In genomic region chr5:74946471-74946870, GRCh38 we compare ENCODE assay signal across 16 cellular contexts.
DNase-seq lines count a peak whose midpoint lies in the region; ATAC-seq and TF ChIP-seq lines count a peak whose summit lies in the region.
"Had no signal": no experiment of that assay in that cellular context is flagged by ENCODE, and none has a peak within 500 bp of the region (broad histone marks: within the 10 kb centered on the region; RNA-seq: fewer than 3 reads in every experiment).

No MANE protein-coding gene starts in this region.

- H2AK5ac ChIP-seq in IMR-90 (ENCODE audit: low read depth, low read length) = peak overlapping the region; percentile 70; the same call in 1 of the 2 replicates

- H3K9ac ChIP-seq in IMR-90 (ENCODE audit: low read depth, low read length) = no peak overlapping the region
- H3K9ac ChIP-seq: BLaER1, GM23248 had no signal

- H3K4me3 Mint-ChIP-seq in glutamatergic neuron (ENCODE audit: unreplicated experiment) = no peak overlapping the region
- H3K4me3 Mint-ChIP-seq in natural killer cell = no peak overlapping the region
- H3K4me3 Mint-ChIP-seq in Caco-2 (ENCODE audit: unreplicated experiment) = no peak overlapping the region
- H3K4me3 Mint-ChIP-seq: CD8-positive, alpha-beta T cell had no signal

- H3K36me3 Mint-ChIP-seq in glutamatergic neuron (ENCODE audit: unreplicated experiment) (no peaks in the 10 kb centered on the region), natural killer cell (no peaks in the 10 kb centered on the region), Caco-2 (ENCODE audit: insufficient read depth, unreplicated experiment) (peaks cover 7% of the 10 kb centered on the region)
- H3K36me3 Mint-ChIP-seq: CD8-positive, alpha-beta T cell had no signal

- TF ChIP-seq POLR2A in IMR-90 (IDR thresholded peaks at IDR 0.05; ENCODE audit: low read depth, low read length) = no peak

- H4K5ac ChIP-seq in IMR-90 (ENCODE audit: low read depth, low read length) = no peak overlapping the region

- H3K56ac ChIP-seq in IMR-90 (ENCODE audit: extremely low read depth, insufficient read depth, low read length) = no peak overlapping the region

- H3K4me2 ChIP-seq in IMR-90 (ENCODE audit: low read depth, low read length) = no peak overlapping the region
- H3K4me2 ChIP-seq: BLaER1 had no signal

- no TSS peak for BruUV-seq in IMR-90 (replicated peaks; lab: Mats Ljungman, UMichigan)
- BruUV-seq in Caco-2 (replicated peaks; lab: Mats Ljungman, UMichigan) = no TSS peak

- H3K27ac Mint-ChIP-seq in glutamatergic neuron (ENCODE audit: unreplicated experiment) (peak overlapping the region; percentile 29), natural killer cell (no peak overlapping the region), Caco-2 (ENCODE audit: unreplicated experiment) (no peak overlapping the region)
- H3K27ac Mint-ChIP-seq: CD8-positive, alpha-beta T cell had no signal

- no peak overlapping the region for H2BK5ac ChIP-seq in IMR-90 (ENCODE audit: low read depth, low read length, poor library complexity, severe bottlenecking)

- H3K14ac ChIP-seq in IMR-90 (replicated peaks; ENCODE audit: low read depth, low read length) = no peak overlapping the region

- H2AFZ ChIP-seq in IMR-90 (replicated peaks; ENCODE audit: low read length, poor library complexity) = no peak overlapping the region
- H2AFZ ChIP-seq: GM23248 had no signal

- H3K9me3 ChIP-seq in IMR-90 (ENCODE audit: control insufficient read depth, insufficient read depth, low read length) = no peaks in the 10 kb centered on the region
- H3K9me3 ChIP-seq in Caco-2 = no peaks in the 10 kb centered on the region
- H3K9me3 ChIP-seq: BLaER1, HAP-1 had no signal

- peaks cover 17% of the 10 kb centered on the region for H3K4me1 ChIP-seq in IMR-90 (ENCODE audit: control insufficient read depth, insufficient read depth, low read length)
- H3K4me1 ChIP-seq in Caco-2 = peaks cover 70% of the 10 kb centered on the region
- H3K4me1 ChIP-seq: BLaER1, HAP-1 had no signal

- in situ Hi-C loops in IMR-90 (cut with MboI; ENCODE audit: low sequenced_read_pairs) = no loop called here

- CTCF ChIA-PET in IMR-90 (lab: Yijun Ruan, JAX) = no interaction called here
- CTCF ChIA-PET in Caco-2 (lab: Charles Lee) = no interaction called here

- no peak for ATAC-seq in IMR-90 (ENCODE audit: low read depth)
- no peak for ATAC-seq in natural killer cell
- ATAC-seq: CD8-positive, alpha-beta T cell had no signal

- no peaks in the 10 kb centered on the region for H3K27me3 ChIP-seq in IMR-90 (ENCODE audit: control insufficient read depth, insufficient read depth, low read length)
- no peaks in the 10 kb centered on the region for H3K27me3 ChIP-seq in Caco-2 (replicated peaks; ENCODE audit: control insufficient read depth, insufficient read depth, low read length)
- H3K27me3 ChIP-seq: BLaER1 had no signal

- peaks cover 12% of the 10 kb centered on the region for H3K9me1 ChIP-seq in IMR-90 (ENCODE audit: insufficient read depth, low read length)

- POLR2A ChIA-PET in IMR-90 (lab: Charles Lee; ENCODE audit: unreplicated experiment) (no interaction called here), Caco-2 (lab: Charles Lee) (no interaction called here)

- H3K27me3 Mint-ChIP-seq in glutamatergic neuron (ENCODE audit: unreplicated experiment) (no peaks in the 10 kb centered on the region), natural killer cell (ENCODE audit: low read depth in 2 of 2) (peaks cover 43 to 63% of the 10 kb centered on the region in 2 donors), Caco-2 (ENCODE audit: insufficient read depth, unreplicated experiment) (no peaks in the 10 kb centered on the region)

- no peaks in the 10 kb centered on the region for H4K20me1 ChIP-seq in IMR-90 (ENCODE audit: insufficient read depth, low read length)
- H4K20me1 ChIP-seq: BLaER1 had no signal

- H2BK120ac ChIP-seq in IMR-90 (ENCODE audit: low read depth, low read length) = peak overlapping the region; percentile 93; the same call in 1 of the 2 replicates

- no peak for TF ChIP-seq RAD21 in IMR-90 (IDR thresholded peaks at IDR 0.05; ENCODE audit: low read length)

- intact Hi-C loops in IMR-90 (cut with micrococcal nuclease) (loop anchor here (5.0 kb wide), 1 partner anchor 391 kb away; the partner anchor contains the start of gene HMGCR), natural killer cell (cut with micrococcal nuclease) (no loop called here), Caco-2 (cut with micrococcal nuclease; ENCODE audit: unreplicated experiment) (loop anchor here (10.0 kb wide), 2 partner anchors 208 to 388 kb away; partner anchors contain the start of gene HMGCR)

- no peak overlapping the region for H3K18ac ChIP-seq in IMR-90 (ENCODE audit: low read depth, low read length)

- DNase-seq in DMS53 treated with DMSO at 0.1 percent for 48 hours (lab: John Stamatoyannopoulos, UW; ENCODE audit: unreplicated experiment) (peak; percentile 3), IMR-90 (no peak), glutamatergic neuron (no peak), renal cortical epithelial cell (ENCODE audit: low read depth) (peak; percentile 48), natural killer cell (no peak), Caco-2 (no peak), NCI-H1417 treated with DMSO at 0.1 percent for 48 hours (lab: John Stamatoyannopoulos, UW) (no peak)
- DNase-seq in activated T-cell treated with anti-CD3 and anti-CD28 coated beads, Interleukin-2, amount 50 U/mL, for 48 hours = no peak
- DNase-seq: 8988T; CD8-positive, alpha-beta T cell; DMS 273 treated with DMSO at 0.1 percent for 48 hours; DMS79; GM23248; KG1 had no signal

- peaks cover 16% of the 10 kb centered on the region for H3K4me1 Mint-ChIP-seq in glutamatergic neuron (ENCODE audit: low read depth, unreplicated experiment)
- no peaks in the 10 kb centered on the region for H3K4me1 Mint-ChIP-seq in natural killer cell
- H3K4me1 Mint-ChIP-seq in Caco-2 (ENCODE audit: low read depth, unreplicated experiment) = peaks cover 58% of the 10 kb centered on the region

- H3K36me3 ChIP-seq in IMR-90 (ENCODE audit: control insufficient read depth, insufficient read depth, low read length) = no peaks in the 10 kb centered on the region
- no peaks in the 10 kb centered on the region for H3K36me3 ChIP-seq in Caco-2 (ENCODE audit: control insufficient read depth, insufficient read depth, low read length)
- H3K36me3 ChIP-seq: BLaER1, HAP-1 had no signal

- no peak overlapping the region for H3K23ac ChIP-seq in IMR-90 (ENCODE audit: low read depth, low read length)

- H3K79me1 ChIP-seq in IMR-90 (ENCODE audit: low read depth in 1 of 2, low read length in 2 of 2) = peaks cover 0 to 13% of the 10 kb centered on the region in 2 experiments; a peak in 2 of 4 replicates

- H3K4me3 ChIP-seq in IMR-90 (ENCODE audit: insufficient read depth, low read depth, low read length) (no peak overlapping the region), Caco-2 (ENCODE audit: low read depth, low read length) (no peak overlapping the region)
- H3K4me3 ChIP-seq: BLaER1, GM23248, HAP-1 had no signal

- H3K4ac ChIP-seq in IMR-90 (ENCODE audit: low read depth, low read length) = peak overlapping the region; percentile 37; the same call in 1 of the 2 replicates

- no CpG with 5 or more reads among the region's 4 CpGs for WGBS in IMR-90 (ENCODE audit: extremely low coverage in 2 of 2, insufficient read length in 1 of 2), 2 experiments

- no peak overlapping the region for H4K8ac ChIP-seq in IMR-90 (ENCODE audit: low read depth in 2 of 2, low read length in 2 of 2)

- H2BK20ac ChIP-seq in IMR-90 (ENCODE audit: low read depth, low read length) = peak overlapping the region; percentile 94

- TF ChIP-seq CTCF in IMR-90 (conservative IDR thresholded peaks at IDR 0.05; ENCODE audit: low read depth, low read length) = no peak
- no peak for TF ChIP-seq CTCF in glutamatergic neuron (IDR thresholded peaks at IDR 0.05; ENCODE audit: partially characterized antibody, unreplicated experiment)
- TF ChIP-seq CTCF in natural killer cell (IDR thresholded peaks at IDR 0.05) = no peak
- TF ChIP-seq CTCF in Caco-2 (IDR thresholded peaks at IDR 0.05; ENCODE audit: insufficient read depth in 1 of 2, low read depth in 1 of 2, low read length in 1 of 2, severe bottlenecking in 1 of 2, unreplicated experiment in 1 of 2) = no peak

- H2AK9ac ChIP-seq in IMR-90 (replicated peaks; ENCODE audit: low read depth, low read length, poor library complexity) = no peak overlapping the region

- H3K9me3 Mint-ChIP-seq in glutamatergic neuron (ENCODE audit: unreplicated experiment) (no peaks in the 10 kb centered on the region), natural killer cell (no peaks in the 10 kb centered on the region), Caco-2 (ENCODE audit: unreplicated experiment) (peaks cover 15% of the 10 kb centered on the region)
- H3K9me3 Mint-ChIP-seq: CD8-positive, alpha-beta T cell had no signal

- 0 out of 2 replicates have a peak overlapping the region, but pooled peaks have one; percentile 13 for H4K91ac ChIP-seq in IMR-90 (ENCODE audit: insufficient read depth, low read depth, low read length)

- 0 out of 3 replicates have a peak overlapping the region, but pooled peaks have one; percentile 17 for H2BK15ac ChIP-seq in IMR-90 (ENCODE audit: low read depth, low read length)

- no peak overlapping the region for H3K27ac ChIP-seq in IMR-90 (ENCODE audit: insufficient read depth, low read length)
- H3K27ac ChIP-seq: BLaER1, GM23248 had no signal

- dilution Hi-C loops in IMR-90 (cut with HindIII; ENCODE audit: low sequenced_read_pairs, unreplicated experiment) = no loop called here

TF ChIP-seq in IMR-90, 13 proteins besides CTCF, POLR2A, EP300 and RAD21 (continues in another document):
- no peak for TF ChIP-seq USF2 (IDR thresholded peaks at IDR 0.05; ENCODE audit: low read depth, low read length)
- no peak for TF ChIP-seq MXI1 (IDR thresholded peaks at IDR 0.05; ENCODE audit: borderline replicate concordance, low read depth, low read length)
- TF ChIP-seq SMC3 (IDR thresholded peaks at IDR 0.05; ENCODE audit: low read depth, low read length) = no peak
- TF ChIP-seq NFE2L2 (IDR thresholded peaks at IDR 0.05; ENCODE audit: low read depth, low read length) = no peak
- TF ChIP-seq ELK1 (IDR thresholded peaks at IDR 0.05; ENCODE audit: borderline replicate concordance, low read depth, low read length) = no peak

Comparison
In these comparisons a context has a peak if more than half of its experiments do, and no peak if none do; other contexts are left out.
1. DNase-seq: peak in DMS53 treated with DMSO at 0.1 percent for 48 hours (single experiment) and renal cortical epithelial cell (single experiment); none in IMR-90 (single experiment), glutamatergic neuron (single experiment), natural killer cell (single experiment), Caco-2 (0 of 2), NCI-H1417 treated with DMSO at 0.1 percent for 48 hours (single experiment) and activated T-cell treated with anti-CD3 and anti-CD28 coated beads, Interleukin-2, amount 50 U/mL, for 48 hours (0 of 2).